8 cellular contexts compared by ENCODE assay signal in genomic region chr20:20743511-20744169, GRCh38. TPM values are rescaled to one million over a fixed set of nuclear protein-coding genes. Genes with fewer than 3 reads are reported as not detected.
DNase-seq lines count a peak whose midpoint lies in the region; ATAC-seq, FAIRE-seq and TF ChIP-seq lines count a peak whose summit lies in the region.

No MANE protein-coding gene starts in this region.

- in situ Hi-C loops in HepG2 (cut with HindIII; ENCODE audit: extremely low pct_ligation_motif_present, low pct_unique_long_range_greater_than_20kb), result no loop called here

- FAIRE-seq in bronchial epithelial cell (lab: Jason Lieb, UNC) (no peak), HepG2 (lab: Jason Lieb, UNC) (peak; percentile 81)

- H2AFZ ChIP-seq in HepG2 (ENCODE audit: low read length), result peak overlapping the region; percentile 86

- no peaks in the 10 kb centered on the region for H3K79me2 ChIP-seq in HepG2 (ENCODE audit: insufficient read depth, low read length)

- H3K36me3 ChIP-seq in bronchial epithelial cell (ENCODE audit: control insufficient read depth, insufficient read depth, low read length), result no peaks in the 10 kb centered on the region
- no peaks in the 10 kb centered on the region for H3K36me3 ChIP-seq in HepG2 (replicated peaks in 1 of 2; ENCODE audit: control insufficient read depth in 1 of 2, insufficient read depth in 2 of 2, low read length in 2 of 2)

- POLR2A ChIA-PET in HepG2 (lab: Yijun Ruan, JAX), result no interaction called here

- TF ChIP-seq POLR2A in HepG2 (IDR thresholded peaks at IDR 0.05; ENCODE audit: insufficient read depth in 1 of 2, low read depth in 2 of 2, low read length in 2 of 2), result no peak

- peak; percentile 97 for DNase-seq in NCI-H1092 treated with DMSO at 0.1 percent for 48 hours (lab: John Stamatoyannopoulos, UW)
- DNase-seq in bronchial epithelial cell (ENCODE audit: low read depth), result peak; percentile 8
- peak; percentile 57 for DNase-seq in HepG2 (ENCODE audit: low spot score)
- peak; percentile 55 for DNase-seq in superior temporal gyrus (ENCODE audit: extremely low spot score)
- DNase-seq in T-helper 2 cell treated with Interferon-gamma antibody and Interleukin-4, amounts not matched to agents 5 μg/mL and 100 μg/mL, for 36 hours (ENCODE audit: low spot score), result no peak
- DNase-seq in activated gamma-delta T cell treated with Interleukin-2 at 50 U/mL for 16 hours, result no peak

- no peaks in the 10 kb centered on the region for H3K27me3 ChIP-seq in bronchial epithelial cell (ENCODE audit: control insufficient read depth, insufficient read depth, low read length)
- peaks cover 0 to 12% of the 10 kb centered on the region in 2 experiments; a peak in 3 of 5 replicates for H3K27me3 ChIP-seq in HepG2 (ENCODE audit: control insufficient read depth in 1 of 2, insufficient read depth in 2 of 2, low read length in 2 of 2)

- TF ChIP-seq RAD21 in HepG2 (CRISPR knock-in tag; IDR thresholded peaks at IDR 0.05), result no peak

- BruUV-seq in HepG2 (replicated peaks; lab: Mats Ljungman, UMichigan), result no TSS peak

- H3K4me3 Mint-ChIP-seq in T-helper 2 cell treated with Interferon-gamma antibody and Interleukin-4, amounts not matched to agents 5 μg/mL and 100 μg/mL, for 36 hours, result no peak overlapping the region

- peaks cover 2% of the 10 kb centered on the region for H3K9me3 Mint-ChIP-seq in T-helper 2 cell treated with Interferon-gamma antibody and Interleukin-4, amounts not matched to agents 5 μg/mL and 100 μg/mL, for 36 hours

- intact Hi-C loops in HepG2 (cut with micrococcal nuclease; ENCODE audit: unreplicated experiment), result no loop called here

- no peaks in the 10 kb centered on the region for H4K20me1 ChIP-seq in HepG2 (ENCODE audit: insufficient read depth, low read length)

- no peak overlapping the region for H3K27ac Mint-ChIP-seq in T-helper 2 cell treated with Interferon-gamma antibody and Interleukin-4, amounts not matched to agents 5 μg/mL and 100 μg/mL, for 36 hours

- 0 out of 2 replicates have a peak, but pooled peaks cover 3% of the 10 kb centered on the region for H3K9me3 ChIP-seq in HepG2 (ENCODE audit: low read length)

- 3% methylated on average over 15 of the region's 15 CpGs for WGBS in HepG2 (ENCODE audit: low lambda C conversion rate)

- ATAC-seq in GM18909 (IDR thresholded peaks at IDR 0.05; ENCODE audit: poor library complexity, unreplicated experiment) (peak; percentile 81), HepG2 (peak; percentile 92), GM21619 (IDR thresholded peaks at IDR 0.05; ENCODE audit: unreplicated experiment) (no peak)

- peak overlapping the region; percentile 91 for H3K4me2 ChIP-seq in HepG2 (ENCODE audit: low read depth, low read length)

- H3K9ac ChIP-seq in HepG2 (ENCODE audit: insufficient read depth, low read depth, low read length), result peak overlapping the region; percentile 40; the same call in 1 of the 2 replicates

- H3K27me3 Mint-ChIP-seq in T-helper 2 cell treated with Interferon-gamma antibody and Interleukin-4, amounts not matched to agents 5 μg/mL and 100 μg/mL, for 36 hours (ENCODE audit: low read depth), result peaks cover 9% of the 10 kb centered on the region

- CTCF ChIA-PET in HepG2 (lab: Yijun Ruan, JAX; ENCODE audit: low intra/inter-chr PET ratio, low total read pairs), result no interaction called here

- TF ChIP-seq CTCF in bronchial epithelial cell (IDR thresholded peaks at IDR 0.05; ENCODE audit: insufficient read depth, low read length, severe bottlenecking) (no peak), HepG2 (CRISPR knock-in tag; IDR thresholded peaks at IDR 0.05) (no peak)

- TF ChIP-seq EP300 in HepG2 (IDR thresholded peaks at IDR 0.05; ENCODE audit: low read depth in 2 of 2, low read length in 2 of 2), result no peak
- no peak for TF ChIP-seq EP300 in HepG2 (CRISPR knock-in tag; IDR thresholded peaks at IDR 0.05; ENCODE audit: borderline replicate concordance)

- H3K27ac ChIP-seq in HepG2 (ENCODE audit: extremely low read length, insufficient read depth, low read length), result peak overlapping the region; percentile 8

- H3K4me3 ChIP-seq in bronchial epithelial cell (ENCODE audit: low read depth, low read length) (no peak overlapping the region), HepG2 (replicated peaks in 1 of 3; ENCODE audit: insufficient read depth in 1 of 3, low read depth in 2 of 3, low read length in 3 of 3) (peak overlapping the region; percentile 41 to 64 (median 47))

- H3K36me3 Mint-ChIP-seq in T-helper 2 cell treated with Interferon-gamma antibody and Interleukin-4, amounts not matched to agents 5 μg/mL and 100 μg/mL, for 36 hours (ENCODE audit: low read depth), result no peaks in the 10 kb centered on the region

- peaks cover 30% of the 10 kb centered on the region for H3K4me1 ChIP-seq in HepG2 (ENCODE audit: insufficient read depth, low read length)

- H3K4me1 Mint-ChIP-seq in T-helper 2 cell treated with Interferon-gamma antibody and Interleukin-4, amounts not matched to agents 5 μg/mL and 100 μg/mL, for 36 hours (ENCODE audit: low read depth), result peaks cover 2% of the 10 kb centered on the region

TF ChIP-seq in HepG2, 621 proteins besides CTCF, POLR2A, EP300 and RAD21 (continues in another document):
- TF ChIP-seq ZNF33B (CRISPR knock-in tag; IDR thresholded peaks at IDR 0.05) (peak; percentile 57; the same call in 1 of the 2 replicates), ZNF776 (CRISPR knock-in tag; IDR thresholded peaks at IDR 0.05) (0 out of 2 replicates have a peak, but pooled peaks have one; percentile 32), ZNF160 (CRISPR knock-in tag; IDR thresholded peaks at IDR 0.05) (no peak), ZFX (CRISPR knock-in tag; IDR thresholded peaks at IDR 0.05; ENCODE audit: low read depth) (peak; percentile 58), ZMYM4 (CRISPR knock-in tag; IDR thresholded peaks at IDR 0.05) (0 out of 2 replicates have a peak, but pooled peaks have one; percentile 35), ZNF205 (CRISPR knock-in tag; IDR thresholded peaks at IDR 0.05) (peak; percentile 78), ZNF317 (CRISPR knock-in tag; IDR thresholded peaks at IDR 0.05) (peak; percentile 62; the same call in 1 of the 2 replicates)
- TF ChIP-seq, protein P1, sequence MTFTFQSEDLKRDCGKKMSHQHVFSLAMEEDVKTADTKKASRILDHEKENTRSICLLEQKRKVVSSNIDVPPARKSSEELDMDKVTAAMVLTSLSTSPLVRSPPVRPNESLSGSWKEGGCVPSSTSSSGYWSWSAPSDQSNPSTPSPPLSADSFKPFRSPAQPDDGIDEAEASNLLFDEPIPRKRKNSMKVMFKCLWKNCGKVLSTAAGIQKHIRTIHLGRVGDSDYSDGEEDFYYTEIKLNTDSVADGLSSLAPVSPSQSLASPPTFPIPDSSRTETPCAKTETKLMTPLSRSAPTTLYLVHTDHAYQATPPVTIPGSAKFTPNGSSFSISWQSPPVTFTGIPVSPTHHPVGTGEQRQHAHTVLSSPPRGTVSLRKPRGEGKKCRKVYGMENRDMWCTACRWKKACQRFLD (CRISPR knock-in tag; IDR thresholded peaks at IDR 0.05; ENCODE audit: borderline replicate concordance), result 0 out of 2 replicates have a peak, but pooled peaks have one; percentile 46

RNA-seq across cellular contexts. Expression of gene RALGAPA2, which starts 31.2 kb away (rescaled TPM):
- total RNA-seq in bronchial epithelial cell (8.7 and 12.2 TPM in 2 replicates), HepG2 (2016; rRNA removed; fragmentation: Illumina TruSeq; extraction: Trizol) (17.7 and 18.3 TPM in 2 replicates)
- total RNA-seq in HepG2 (2016; cell fraction: cytosol; rRNA removed; fragmentation: Illumina TruSeq; extraction: Trizol; ENCODE audit: low read depth), result 3.1 and 4.5 TPM in 2 replicates
- total RNA-seq in HepG2 (2016; cell fraction: insoluble cytoplasmic fraction; rRNA removed; fragmentation: Illumina TruSeq; extraction: Trizol), result 16.3 and 18.8 TPM in 2 replicates
- 6.5 and 7.8 TPM in 2 replicates for total RNA-seq in HepG2 (2016; cell fraction: membrane; rRNA removed; fragmentation: Illumina TruSeq; extraction: Trizol)
- total RNA-seq in HepG2 (2016; cell fraction: nucleus; rRNA removed; fragmentation: Illumina TruSeq; extraction: Trizol), result 29.6 and 31.7 TPM in 2 replicates
- 13.8 and 15.7 TPM in 2 replicates for polyA plus RNA-seq in HepG2 (2011; rRNA removed)
- polyA plus RNA-seq in HepG2 (2011; cell fraction: cytosol; rRNA removed), result 8.0 and 13.3 TPM in 2 replicates
- polyA plus RNA-seq in HepG2 (2011; cell fraction: nucleus; rRNA removed), result 38.4 and 38.5 TPM in 2 replicates
- 18.4 and 27.5 TPM in 2 replicates for polyA plus RNA-seq in HepG2 (2012)
- 0.49 and 0.67 TPM in 2 replicates for polyA plus RNA-seq in HepG2 (2016; cell fraction: cytosol; fragmentation: Illumina TruSeq; extraction: Trizol; ENCODE audit: low read depth)
- 8.9 and 11.7 TPM in 2 replicates for polyA plus RNA-seq in HepG2 (2016; cell fraction: insoluble cytoplasmic fraction; fragmentation: Illumina TruSeq; extraction: Trizol; ENCODE audit: low read depth)
- polyA plus RNA-seq in HepG2 (2016; cell fraction: membrane; fragmentation: Illumina TruSeq; extraction: Trizol; ENCODE audit: low read depth), result 1.2 and 1.7 TPM in 2 replicates
- polyA plus RNA-seq in HepG2 (2016; cell fraction: nucleus; fragmentation: Illumina TruSeq; extraction: Trizol; ENCODE audit: insufficient read depth, low read depth), result 17.2 and 18.1 TPM in 2 replicates
- polyA minus RNA-seq in HepG2 (2011; rRNA and poly(A)+ RNA removed; ENCODE audit: low replicate concordance), result 7.3 and 40.9 TPM in 2 replicates
- polyA minus RNA-seq in HepG2 (2011; cell fraction: cytosol; rRNA and poly(A)+ RNA removed), result 20.8 and 29.0 TPM in 2 replicates
- 158 and 172 TPM in 2 replicates for polyA minus RNA-seq in HepG2 (2011; cell fraction: nucleus; rRNA and poly(A)+ RNA removed)

Comparison
In these comparisons a context has a peak if more than half of its experiments do, and no peak if none do; other contexts are left out.
1. DNase-seq: peak in NCI-H1092 treated with DMSO at 0.1 percent for 48 hours (single experiment), bronchial epithelial cell (single experiment), HepG2 (single experiment) and superior temporal gyrus (single experiment); none in T-helper 2 cell treated with Interferon-gamma antibody and Interleukin-4, amounts not matched to agents 5 μg/mL and 100 μg/mL, for 36 hours (single experiment) and activated gamma-delta T cell treated with Interleukin-2 at 50 U/mL for 16 hours (single experiment).